Comparison of ENCODE assay signal across 8 cellular contexts in the genomic region with DNA sequence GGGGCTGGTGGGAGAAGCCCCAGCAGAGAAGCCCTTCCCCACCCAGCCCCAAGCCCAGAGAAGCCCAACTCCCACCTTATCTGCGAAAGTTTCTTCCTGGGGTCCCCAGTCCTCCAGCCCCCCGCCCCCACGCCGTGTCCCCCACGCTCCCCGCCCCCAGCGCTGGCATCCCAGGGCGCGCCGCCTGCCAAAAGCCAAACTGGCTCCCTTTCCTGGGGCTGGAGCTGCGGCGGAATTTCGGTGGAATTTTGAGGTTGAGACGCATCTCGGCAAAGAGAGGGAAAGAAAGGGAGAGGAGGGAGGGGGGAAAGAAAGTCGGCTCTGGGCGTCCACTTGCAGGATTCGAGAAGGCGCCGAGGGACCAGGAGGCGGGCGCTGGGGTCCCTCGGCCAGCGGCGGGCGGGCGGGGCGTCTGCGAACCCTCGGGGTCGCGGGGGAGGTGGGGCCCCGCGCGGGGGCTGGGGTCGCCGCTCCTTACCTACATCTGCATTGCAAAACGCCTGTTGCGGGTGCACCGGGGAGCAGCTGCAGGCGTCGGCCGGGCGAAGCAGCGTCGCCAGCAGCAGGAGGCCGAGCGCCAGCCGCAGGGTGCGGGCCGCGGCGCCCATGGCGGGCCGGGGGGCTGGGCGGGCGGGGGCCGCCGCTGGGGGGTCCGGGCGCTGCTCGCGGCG. TPM values are rescaled to one million over a fixed set of nuclear protein-coding genes. Genes with fewer than 3 reads are reported as not detected.
DNase-seq lines count a peak whose midpoint lies in the region; ATAC-seq lines count a peak whose summit lies in the region.

No MANE protein-coding gene starts in this region.

- peaks cover 6% of the 10 kb centered on the region for H3K4me1 ChIP-seq in iPS-20b (ENCODE audit: insufficient read depth, low read length)

- peaks cover 4% of the 10 kb centered on the region; the same call in 1 of the 2 replicates for H3K27me3 ChIP-seq in iPS-20b (ENCODE audit: insufficient read depth, low read length)

- ATAC-seq in stimulated activated naive CD8-positive, alpha-beta T cell treated with anti-CD3 and anti-CD28 coated beads, Interleukin-15, Interleukin-2, amounts not matched to agents 100 U/mL and 50 U/mL, for 24 hours = peak; percentile 16
- ATAC-seq in HG02938 (IDR thresholded peaks at IDR 0.05; ENCODE audit: unreplicated experiment) (no peak), HG02973 (IDR thresholded peaks at IDR 0.05; ENCODE audit: unreplicated experiment) (no peak)

- H3K9me3 ChIP-seq in iPS-20b (ENCODE audit: insufficient read depth, low read depth, low read length) = no peaks in the 10 kb centered on the region

- no peaks in the 10 kb centered on the region for H3K36me3 ChIP-seq in iPS-20b (ENCODE audit: insufficient read depth, low read depth, low read length)

- H3K27ac ChIP-seq in adipose tissue (ENCODE audit: low read depth, low read length) (peak overlapping the region; percentile 31), iPS-20b (ENCODE audit: low read length) (no peak overlapping the region)

- WGBS in adipose tissue, 3 donors = 0 to 2% (median 1%) methylated on average over 32 to 64 of the region's 64 CpGs

- H3K4me3 Mint-ChIP-seq in activated naive CD4-positive, alpha-beta T cell treated with anti-CD3 and anti-CD28 coated beads, Interleukin-2, amount 50 U/mL, for 24 hours = peak overlapping the region; percentile 42

- H3K36me3 Mint-ChIP-seq in activated naive CD4-positive, alpha-beta T cell treated with anti-CD3 and anti-CD28 coated beads, Interleukin-2, amount 50 U/mL, for 24 hours = no peaks in the 10 kb centered on the region

- peaks cover 5% of the 10 kb centered on the region for H3K27me3 Mint-ChIP-seq in activated naive CD4-positive, alpha-beta T cell treated with anti-CD3 and anti-CD28 coated beads, Interleukin-2, amount 50 U/mL, for 24 hours

- no peaks in the 10 kb centered on the region for H3K9me3 Mint-ChIP-seq in activated naive CD4-positive, alpha-beta T cell treated with anti-CD3 and anti-CD28 coated beads, Interleukin-2, amount 50 U/mL, for 24 hours

- peak overlapping the region; percentile 70 for H3K4me3 ChIP-seq in iPS-20b (ENCODE audit: low read length)

- no peak overlapping the region for H3K27ac Mint-ChIP-seq in activated naive CD4-positive, alpha-beta T cell treated with anti-CD3 and anti-CD28 coated beads, Interleukin-2, amount 50 U/mL, for 24 hours

- peak overlapping the region; percentile 79; the same call in 1 of the 2 replicates for H3K9ac ChIP-seq in iPS-20b (ENCODE audit: low read depth, low read length)

- H3K4me1 Mint-ChIP-seq in activated naive CD4-positive, alpha-beta T cell treated with anti-CD3 and anti-CD28 coated beads, Interleukin-2, amount 50 U/mL, for 24 hours = peaks cover 13% of the 10 kb centered on the region

- no peak for DNase-seq in activated naive CD4-positive, alpha-beta T cell (lab: John Stamatoyannopoulos, UW)
- no peak for DNase-seq in stimulated activated naive CD8-positive, alpha-beta T cell treated with anti-CD3 and anti-CD28 coated beads, Interleukin-15, Interleukin-2, amounts not matched to agents 100 U/mL and 50 U/mL, for 24 hours
- DNase-seq in HUDEP-2 (lab: John Stamatoyannopoulos, UW; ENCODE audit: unreplicated experiment in 76 of 76) = no peak

RNA-seq across cellular contexts. Expression of gene TIMP2, which starts 0.6 kb away (rescaled TPM):
- polyA plus RNA-seq in adipose tissue = 100 to 1,000 TPM in 2 of 3 donors, 10 to 100 TPM in 1; 37.2 to 127 (median 122) TPM

RNA-seq across cellular contexts. Expression of gene CEP295NL, which starts 21.6 kb away (rescaled TPM):
- 1 to 10 TPM in 1 of 3 donors, under 1 TPM in 2; 0.03 to 2.4 (median 0.15) TPM for polyA plus RNA-seq in adipose tissue

RNA-seq across cellular contexts. Expression of gene LGALS3BP, which starts 55.1 kb away (rescaled TPM):
- 100 to 1,000 TPM; 104 to 220 (median 144) TPM for polyA plus RNA-seq in adipose tissue
